22 cellular contexts compared by ENCODE assay signal in the genomic region with DNA sequence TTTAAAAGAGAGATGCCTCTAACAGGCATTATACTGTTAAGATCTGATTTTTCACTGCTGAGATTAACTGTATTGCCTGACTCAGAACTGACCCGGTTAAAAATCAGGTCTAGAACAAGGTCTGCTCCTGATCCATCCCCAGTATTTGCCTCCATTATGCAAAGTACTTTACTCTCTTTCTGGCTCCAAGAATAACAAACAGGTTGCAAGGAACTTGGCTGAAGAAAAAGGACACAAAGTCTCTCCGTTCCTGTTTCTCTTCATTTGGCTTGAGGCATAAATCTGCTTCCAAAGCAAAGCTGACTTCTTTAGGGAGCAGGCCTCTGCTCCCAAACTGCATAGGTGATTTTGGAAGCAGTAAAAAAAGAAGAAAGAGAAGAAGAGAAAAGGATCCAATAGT.
"Had no signal": no experiment of that assay in that cellular context is flagged by ENCODE, and none has a peak within 500 bp of the region (broad histone marks: within the 10 kb centered on the region; RNA-seq: fewer than 3 reads in every experiment).

No MANE protein-coding gene starts in this region.

- H3K27ac Mint-ChIP-seq: activated naive CD4-positive, alpha-beta T cell treated with anti-CD3 and anti-CD28 coated beads, Interleukin-2, amount 50 U/mL, for 24 hours; activated T-cell treated with anti-CD3 and anti-CD28 coated beads, Interleukin-2, amount 50 U/mL, for 72 hours; memory B cell; T-helper 1 cell treated with Interleukin-12 subunit alpha and Interleukin-12 subunit beta and Interleukin-4 antibody, amounts not matched to agents 30 μg/mL and 1 μg/mL, for 36 hours had no signal

- H3K27me3 Mint-ChIP-seq: activated naive CD4-positive, alpha-beta T cell treated with anti-CD3 and anti-CD28 coated beads, Interleukin-2, amount 50 U/mL, for 24 hours; naive B cell had no signal

- DNase-seq: activated CD4-positive, alpha-beta T cell treated with anti-CD3 and anti-CD28 coated beads, Interleukin-2, amount 50 U/mL, for 4 hours; activated CD4-positive, CD25-positive, alpha-beta regulatory T cell treated with anti-CD3 and anti-CD28 coated beads, Interleukin-2, amount 50 U/mL, for 72 hours; activated gamma-delta T cell; activated T-cell treated with anti-CD3 and anti-CD28 coated beads, Interleukin-2, amount 50 U/mL, for 72 hours; amniotic stem cell; brain microvascular endothelial cell; cerebellar nuclear complex; effector CD8-positive, alpha-beta T cell; foreskin fibroblast; glutamatergic neuron; hypothalamus; kidney; left ventricle myocardium inferior; naive B cell; ovary; stimulated activated naive CD4-positive, alpha-beta T cell treated with Interleukin-2 at 50 U/mL for 16 hours; trophoblast cell had no signal

- H3K27ac ChIP-seq: brain microvascular endothelial cell, left ventricle myocardium inferior, ovary, SJSA1, VCaP had no signal

- H3K4me1 Mint-ChIP-seq: activated naive CD4-positive, alpha-beta T cell treated with anti-CD3 and anti-CD28 coated beads, Interleukin-2, amount 50 U/mL, for 24 hours; memory B cell; naive B cell had no signal

- H3K36me3 ChIP-seq: brain microvascular endothelial cell, left ventricle myocardium inferior, ovary, SJSA1 had no signal

- H3K27me3 ChIP-seq: brain microvascular endothelial cell, ovary, SJSA1 had no signal

- ATAC-seq: activated T-cell treated with anti-CD3 and anti-CD28 coated beads, Interleukin-2, amount 50 U/mL, for 72 hours had no signal

- H3K4me3 ChIP-seq: left ventricle myocardium inferior, ovary, SJSA1 had no signal

- H3K9me3 ChIP-seq: ovary, SJSA1 had no signal

- H3K4me1 ChIP-seq: left ventricle myocardium inferior had no signal

- FAIRE-seq: kidney had no signal

- H3K9me3 Mint-ChIP-seq: T-helper 1 cell treated with Interleukin-12 subunit alpha and Interleukin-12 subunit beta and Interleukin-4 antibody, amounts not matched to agents 30 μg/mL and 1 μg/mL, for 36 hours had no signal

- H3K36me3 Mint-ChIP-seq: activated naive CD4-positive, alpha-beta T cell treated with anti-CD3 and anti-CD28 coated beads, Interleukin-2, amount 50 U/mL, for 24 hours; memory B cell; naive B cell had no signal

- H3K4me3 Mint-ChIP-seq: activated naive CD4-positive, alpha-beta T cell treated with anti-CD3 and anti-CD28 coated beads, Interleukin-2, amount 50 U/mL, for 24 hours; activated T-cell treated with anti-CD3 and anti-CD28 coated beads, Interleukin-2, amount 50 U/mL, for 72 hours; memory B cell; naive B cell; T-helper 1 cell treated with Interleukin-12 subunit alpha and Interleukin-12 subunit beta and Interleukin-4 antibody, amounts not matched to agents 30 μg/mL and 1 μg/mL, for 36 hours had no signal
